In genomic region chr15:40939909-40940801, GRCh38 we compare ENCODE assay signal across 1 cellular context.
TF ChIP-seq lines count a peak whose summit lies in the region.

No MANE protein-coding gene starts in this region.

TF ChIP-seq in GM23338, 12 proteins besides CTCF, POLR2A, EP300 and RAD21 (continued from another document):
- TF ChIP-seq ZNF462 (CRISPR knock-in tag; IDR thresholded peaks at IDR 0.05) (no peak), STAT1 (IDR thresholded peaks at IDR 0.05; ENCODE audit: unreplicated experiment) (no peak), REST (IDR thresholded peaks at IDR 0.05; ENCODE audit: unreplicated experiment) (no peak), EZH2 (IDR thresholded peaks at IDR 0.05; ENCODE audit: low read depth, unreplicated experiment) (no peak), EZH2phosphoT487 (IDR thresholded peaks at IDR 0.05; ENCODE audit: unreplicated experiment) (no peak)
